11 cellular contexts compared by ENCODE assay signal in genomic region chrX:44342866-44343265, GRCh38. TPM values are rescaled to one million over a fixed set of nuclear protein-coding genes. Genes with fewer than 3 reads are reported as not detected.
A peak's percentile ranks its signal among the peaks of the same experiment; 100 is the strongest.
DNase-seq lines count a peak whose midpoint lies in the region; ATAC-seq and TF ChIP-seq lines count a peak whose summit lies in the region.
"Had no signal": no experiment of that assay in that cellular context is flagged by ENCODE, and none has a peak within 500 bp of the region (broad histone marks: within the 10 kb centered on the region; RNA-seq: fewer than 3 reads in every experiment).

No MANE protein-coding gene starts in this region.

- H2AK5ac ChIP-seq in IMR-90 (ENCODE audit: low read depth, low read length) = no peak overlapping the region

- no peak overlapping the region for H3K18ac ChIP-seq in IMR-90 (ENCODE audit: low read depth, low read length)

- no peak for TF ChIP-seq POLR2A in IMR-90 (IDR thresholded peaks at IDR 0.05; ENCODE audit: low read depth, low read length)

- H3K79me1 ChIP-seq in IMR-90 (ENCODE audit: low read depth in 1 of 2, low read length in 2 of 2) = no peaks in the 10 kb centered on the region

- peak overlapping the region; percentile 59 for H3K4me3 ChIP-seq in BE2C (ENCODE audit: low read depth, low read length)
- H3K4me3 ChIP-seq in IMR-90 (ENCODE audit: insufficient read depth, low read depth, low read length) = no peak overlapping the region
- H3K4me3 ChIP-seq in ectodermal cell (ENCODE audit: insufficient read depth, low read depth, low read length) = peak overlapping the region; percentile 32

- no peak overlapping the region for H2AK9ac ChIP-seq in IMR-90 (replicated peaks; ENCODE audit: low read depth, low read length, poor library complexity)

- H2BK15ac ChIP-seq in IMR-90 (ENCODE audit: low read depth, low read length) = no peak overlapping the region

- TF ChIP-seq CTCF in BE2C (IDR thresholded peaks at IDR 0.05; ENCODE audit: low read depth, low read length) (no peak), IMR-90 (conservative IDR thresholded peaks at IDR 0.05; ENCODE audit: low read depth, low read length) (no peak), nephron progenitor cell (IDR thresholded peaks at IDR 0.05) (no peak)

- WGBS in IMR-90 (ENCODE audit: extremely low coverage in 2 of 2, insufficient read length in 1 of 2), 2 experiments = no CpG with 5 or more reads among the region's 3 CpGs
- 71 to 97% methylated on average over 1 to 2 of the region's 3 CpGs for WGBS in ectodermal cell, 2 experiments

- no peak overlapping the region for H3K56ac ChIP-seq in IMR-90 (ENCODE audit: extremely low read depth, insufficient read depth, low read length)

- CTCF ChIA-PET in IMR-90 (lab: Yijun Ruan, JAX) = no interaction called here

- no peaks in the 10 kb centered on the region for H3K4me1 ChIP-seq in BE2C
- H3K4me1 ChIP-seq in IMR-90 (ENCODE audit: control insufficient read depth, insufficient read depth, low read length) = no peaks in the 10 kb centered on the region; the same call in 1 of the 2 replicates
- no peaks in the 10 kb centered on the region for H3K4me1 ChIP-seq in ectodermal cell (ENCODE audit: control insufficient read depth, insufficient read depth, low read length)
- H3K4me1 ChIP-seq: right lobe of liver had no signal

- H2AFZ ChIP-seq in IMR-90 (replicated peaks; ENCODE audit: low read length, poor library complexity) = no peak overlapping the region

- DNase-seq in BE2C (no peak), IMR-90 (no peak), nephron progenitor cell (no peak), NCI-H187 treated with DMSO at 0.1 percent for 48 hours (lab: John Stamatoyannopoulos, UW) (no peak)
- DNase-seq in effector CD8-positive, alpha-beta T cell (lab: John Stamatoyannopoulos, UW) = no peak
- DNase-seq: DND-41, NCI-H446 had no signal

- H3K9me1 ChIP-seq in IMR-90 (ENCODE audit: insufficient read depth, low read length) = no peaks in the 10 kb centered on the region

- H4K91ac ChIP-seq in IMR-90 (ENCODE audit: insufficient read depth, low read depth, low read length) = no peak overlapping the region

- POLR2A ChIA-PET in IMR-90 (lab: Charles Lee; ENCODE audit: unreplicated experiment) = no interaction called here

- no peaks in the 10 kb centered on the region for H4K20me1 ChIP-seq in IMR-90 (ENCODE audit: insufficient read depth, low read length)

- H2BK5ac ChIP-seq in IMR-90 (ENCODE audit: low read depth, low read length, poor library complexity, severe bottlenecking) = no peak overlapping the region

- in situ Hi-C loops in IMR-90 (cut with MboI; ENCODE audit: low sequenced_read_pairs) = no loop called here

- H2BK20ac ChIP-seq in IMR-90 (ENCODE audit: low read depth, low read length) = no peak overlapping the region

- dilution Hi-C loops in IMR-90 (cut with HindIII; ENCODE audit: low sequenced_read_pairs, unreplicated experiment) = no loop called here

- no peaks in the 10 kb centered on the region for H3K27me3 ChIP-seq in BE2C
- no peaks in the 10 kb centered on the region; the same call in 1 of the 2 replicates for H3K27me3 ChIP-seq in IMR-90 (ENCODE audit: control insufficient read depth, insufficient read depth, low read length)
- no peaks in the 10 kb centered on the region for H3K27me3 ChIP-seq in ectodermal cell (ENCODE audit: control insufficient read depth, insufficient read depth, low read length, poor library complexity, severe bottlenecking)

- no peak overlapping the region for H4K8ac ChIP-seq in IMR-90 (ENCODE audit: low read depth in 2 of 2, low read length in 2 of 2)

- peaks cover 43% of the 10 kb centered on the region for H3K9me3 Mint-ChIP-seq in nephron progenitor cell

- H3K36me3 ChIP-seq in BE2C = no peaks in the 10 kb centered on the region
- no peaks in the 10 kb centered on the region for H3K36me3 ChIP-seq in IMR-90 (ENCODE audit: control insufficient read depth, insufficient read depth, low read length)
- no peaks in the 10 kb centered on the region for H3K36me3 ChIP-seq in ectodermal cell (ENCODE audit: control insufficient read depth, insufficient read depth, low read length)
- H3K36me3 ChIP-seq: right lobe of liver had no signal

- H4K5ac ChIP-seq in IMR-90 (ENCODE audit: low read depth, low read length) = no peak overlapping the region

- peak overlapping the region; percentile 75 for H3K4me3 Mint-ChIP-seq in nephron progenitor cell

- H3K4me1 Mint-ChIP-seq in nephron progenitor cell = peaks cover 13% of the 10 kb centered on the region

- H3K27ac Mint-ChIP-seq in nephron progenitor cell = no peak overlapping the region

- intact Hi-C loops in IMR-90 (cut with micrococcal nuclease) = no loop called here

- TF ChIP-seq RAD21 in IMR-90 (IDR thresholded peaks at IDR 0.05; ENCODE audit: low read length) = no peak

- no peak overlapping the region for H3K14ac ChIP-seq in IMR-90 (replicated peaks; ENCODE audit: low read depth, low read length)

- no peak overlapping the region for H2BK120ac ChIP-seq in IMR-90 (ENCODE audit: low read depth, low read length)

- no peak overlapping the region for H3K4ac ChIP-seq in IMR-90 (ENCODE audit: low read depth, low read length)

- no peak overlapping the region for H3K23ac ChIP-seq in IMR-90 (ENCODE audit: low read depth, low read length)

- no peak overlapping the region for H3K27ac ChIP-seq in IMR-90 (ENCODE audit: insufficient read depth, low read length)
- no peak overlapping the region for H3K27ac ChIP-seq in ectodermal cell (ENCODE audit: insufficient read depth, low read depth, low read length, poor library complexity, severe bottlenecking)
- H3K27ac ChIP-seq: right lobe of liver had no signal

- BruUV-seq in IMR-90 (replicated peaks; lab: Mats Ljungman, UMichigan) = no TSS peak

- H3K4me2 ChIP-seq in IMR-90 (ENCODE audit: low read depth, low read length) = peak overlapping the region; percentile 86; the same call in 1 of the 2 replicates

- no peaks in the 10 kb centered on the region for H3K9me3 ChIP-seq in BE2C
- no peaks in the 10 kb centered on the region for H3K9me3 ChIP-seq in IMR-90 (ENCODE audit: control insufficient read depth, insufficient read depth, low read length)
- H3K9me3 ChIP-seq in ectodermal cell (ENCODE audit: control insufficient read depth, low read length) = no peaks in the 10 kb centered on the region
- H3K9me3 ChIP-seq: right lobe of liver had no signal

- ATAC-seq in IMR-90 (ENCODE audit: low read depth) = no peak
- ATAC-seq in GM19467 (IDR thresholded peaks at IDR 0.05; ENCODE audit: unreplicated experiment) = no peak
- ATAC-seq in HG03159 (IDR thresholded peaks at IDR 0.05; ENCODE audit: unreplicated experiment) = no peak

- H3K27me3 Mint-ChIP-seq in nephron progenitor cell (ENCODE audit: low read depth, poor library complexity) = no peaks in the 10 kb centered on the region

- H3K9ac ChIP-seq in IMR-90 (ENCODE audit: low read depth, low read length) = no peak overlapping the region

- H3K36me3 Mint-ChIP-seq in nephron progenitor cell (ENCODE audit: low read depth) = no peaks in the 10 kb centered on the region

TF ChIP-seq in IMR-90, 13 proteins besides CTCF, POLR2A, EP300 and RAD21:
- no peak for TF ChIP-seq SMC3 (IDR thresholded peaks at IDR 0.05; ENCODE audit: low read depth, low read length)
- no peak for TF ChIP-seq RFX5 (IDR thresholded peaks at IDR 0.05; ENCODE audit: low read depth, low read length)
- TF ChIP-seq, protein P1, sequence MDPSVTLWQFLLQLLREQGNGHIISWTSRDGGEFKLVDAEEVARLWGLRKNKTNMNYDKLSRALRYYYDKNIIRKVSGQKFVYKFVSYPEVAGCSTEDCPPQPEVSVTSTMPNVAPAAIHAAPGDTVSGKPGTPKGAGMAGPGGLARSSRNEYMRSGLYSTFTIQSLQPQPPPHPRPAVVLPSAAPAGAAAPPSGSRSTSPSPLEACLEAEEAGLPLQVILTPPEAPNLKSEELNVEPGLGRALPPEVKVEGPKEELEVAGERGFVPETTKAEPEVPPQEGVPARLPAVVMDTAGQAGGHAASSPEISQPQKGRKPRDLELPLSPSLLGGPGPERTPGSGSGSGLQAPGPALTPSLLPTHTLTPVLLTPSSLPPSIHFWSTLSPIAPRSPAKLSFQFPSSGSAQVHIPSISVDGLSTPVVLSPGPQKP (IDR thresholded peaks at IDR 0.05; ENCODE audit: borderline replicate concordance, low read depth, low read length) = no peak
- TF ChIP-seq MXI1 (IDR thresholded peaks at IDR 0.05; ENCODE audit: borderline replicate concordance, low read depth, low read length) = no peak
- TF ChIP-seq, protein P2, sequence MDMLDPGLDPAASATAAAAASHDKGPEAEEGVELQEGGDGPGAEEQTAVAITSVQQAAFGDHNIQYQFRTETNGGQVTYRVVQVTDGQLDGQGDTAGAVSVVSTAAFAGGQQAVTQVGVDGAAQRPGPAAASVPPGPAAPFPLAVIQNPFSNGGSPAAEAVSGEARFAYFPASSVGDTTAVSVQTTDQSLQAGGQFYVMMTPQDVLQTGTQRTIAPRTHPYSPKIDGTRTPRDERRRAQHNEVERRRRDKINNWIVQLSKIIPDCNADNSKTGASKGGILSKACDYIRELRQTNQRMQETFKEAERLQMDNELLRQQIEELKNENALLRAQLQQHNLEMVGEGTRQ (IDR thresholded peaks at IDR 0.05; ENCODE audit: low read depth, low read length) = no peak
- no peak for TF ChIP-seq RCOR1 (IDR thresholded peaks at IDR 0.05; ENCODE audit: insufficient replicate concordance, low read length)
- TF ChIP-seq MAZ (IDR thresholded peaks at IDR 0.05; ENCODE audit: borderline replicate concordance, low read depth, low read length) = no peak
- no peak for TF ChIP-seq CHD1 (IDR thresholded peaks at IDR 0.05; ENCODE audit: low read depth, low read length)
- TF ChIP-seq NFE2L2 (IDR thresholded peaks at IDR 0.05; ENCODE audit: low read depth, low read length) = no peak
- TF ChIP-seq MAFK (IDR thresholded peaks at IDR 0.05; ENCODE audit: low read depth, low read length) = no peak
- TF ChIP-seq FOS (IDR thresholded peaks at IDR 0.05; ENCODE audit: low read depth, low read length) = no peak

RNA-seq across cellular contexts. Expression of gene EFHC2, which starts 0.6 kb away (rescaled TPM):
- 0.23 TPM for polyA plus RNA-seq in BE2C (2012; ENCODE audit: insufficient read depth, insufficient read length, low read depth)
- 0.18 and 0.28 TPM in 2 replicates for total RNA-seq in IMR-90 (2012; rRNA removed)
- 0.20 and 0.24 TPM in 2 replicates for polyA plus RNA-seq in IMR-90 (2012; rRNA removed)
- polyA plus RNA-seq in IMR-90 (2012; cell fraction: cytosol; rRNA removed) = 0.02 and 0.14 TPM in 2 replicates
- polyA plus RNA-seq in IMR-90 (2012; cell fraction: nucleus; rRNA removed; ENCODE audit: low replicate concordance) = 0.04 and 0.34 TPM in 2 replicates
- 1.1 TPM for polyA plus RNA-seq in ectodermal cell (2013, experiment 1 of 4)
- 1.6 TPM for polyA plus RNA-seq in ectodermal cell (2013, experiment 2 of 4)
- polyA plus RNA-seq in ectodermal cell (2013, experiment 3 of 4) = 1.3 TPM
- 1.7 TPM for polyA plus RNA-seq in ectodermal cell (2013, experiment 4 of 4)
